In genomic region chr4:107069049-107069448, GRCh38 we compare ENCODE assay signal across 12 cellular contexts. TPM values are rescaled to one million over a fixed set of nuclear protein-coding genes. Genes with fewer than 3 reads are reported as not detected.
A peak's percentile ranks its signal among the peaks of the same experiment; 100 is the strongest.
DNase-seq lines count a peak whose midpoint lies in the region; ATAC-seq, FAIRE-seq and TF ChIP-seq lines count a peak whose summit lies in the region.
"Had no signal": no experiment of that assay in that cellular context is flagged by ENCODE, and none has a peak within 500 bp of the region (broad histone marks: within the 10 kb centered on the region; RNA-seq: fewer than 3 reads in every experiment).

No MANE protein-coding gene starts in this region.

- in situ Hi-C loops in IMR-90 (cut with MboI; ENCODE audit: low sequenced_read_pairs): no loop called here
- in situ Hi-C loops in GM12878 (cut with MboI): no loop called here

- H3K4me1 ChIP-seq in IMR-90 (ENCODE audit: control insufficient read depth, insufficient read depth, low read length) (no peaks in the 10 kb centered on the region), GM12878 (ENCODE audit: control insufficient read depth, insufficient read depth, low read length) (no peaks in the 10 kb centered on the region), smooth muscle cell (ENCODE audit: low read depth) (no peaks in the 10 kb centered on the region), adrenal gland (replicated peaks in 1 of 2) (no peaks in the 10 kb centered on the region)
- H3K4me1 ChIP-seq: left lung had no signal

- H3K9ac ChIP-seq in IMR-90 (ENCODE audit: low read depth, low read length) (no peak overlapping the region), GM12878 (ENCODE audit: control insufficient read depth, insufficient read depth, low read length) (no peak overlapping the region), smooth muscle cell (ENCODE audit: low read depth) (no peak overlapping the region)

- peak; percentile 76 for ATAC-seq in GM19324 (IDR thresholded peaks at IDR 0.05; ENCODE audit: low FRiP score, unreplicated experiment)
- no peak for ATAC-seq in IMR-90 (ENCODE audit: low read depth)
- ATAC-seq in GM12878: peak; percentile 81
- no peak for ATAC-seq in GM19452 (IDR thresholded peaks at IDR 0.05; ENCODE audit: unreplicated experiment)
- ATAC-seq: left lung had no signal

- no peak overlapping the region for H3K56ac ChIP-seq in IMR-90 (ENCODE audit: extremely low read depth, insufficient read depth, low read length)

- CTCF ChIA-PET in IMR-90 (lab: Yijun Ruan, JAX) (no interaction called here), GM12878 (lab: Yijun Ruan, JAX) (no interaction called here)

- H2BK15ac ChIP-seq in IMR-90 (ENCODE audit: low read depth, low read length): no peak overlapping the region

- H4K91ac ChIP-seq in IMR-90 (ENCODE audit: insufficient read depth, low read depth, low read length): no peak overlapping the region

- H3K79me2 ChIP-seq in GM12878 (ENCODE audit: control insufficient read depth, insufficient read depth, low read length): no peaks in the 10 kb centered on the region
- no peaks in the 10 kb centered on the region for H3K79me2 ChIP-seq in smooth muscle cell (ENCODE audit: low read depth)

- BruUV-seq in IMR-90 (replicated peaks; lab: Mats Ljungman, UMichigan) (no TSS peak), GM12878 (replicated peaks; lab: Mats Ljungman, UMichigan) (no TSS peak)

- H3K9me3 ChIP-seq in IMR-90 (ENCODE audit: control insufficient read depth, insufficient read depth, low read length): no peaks in the 10 kb centered on the region
- no peaks in the 10 kb centered on the region for H3K9me3 ChIP-seq in GM12878 (replicated peaks; ENCODE audit: control insufficient read depth, insufficient read depth, low read length)
- H3K9me3 ChIP-seq in smooth muscle cell (replicated peaks; ENCODE audit: low read depth): no peaks in the 10 kb centered on the region
- no peaks in the 10 kb centered on the region for H3K9me3 ChIP-seq in adrenal gland (replicated peaks in 1 of 3)
- H3K9me3 ChIP-seq: thoracic aorta had no signal

- H2AK5ac ChIP-seq in IMR-90 (ENCODE audit: low read depth, low read length): no peak overlapping the region

- RAD21 ChIA-PET in GM12878 (lab: Charles Lee; ENCODE audit: unreplicated experiment): no interaction called here

- no peak for TF ChIP-seq POLR2A in IMR-90 (IDR thresholded peaks at IDR 0.05; ENCODE audit: low read depth, low read length)
- TF ChIP-seq POLR2A in GM12878 (IDR thresholded peaks at IDR 0.05; ENCODE audit: low read depth, low read length): no peak
- TF ChIP-seq POLR2A in adrenal gland (IDR thresholded peaks at IDR 0.05): no peak

- no peak overlapping the region for H2AFZ ChIP-seq in IMR-90 (replicated peaks; ENCODE audit: low read length, poor library complexity)
- no peak overlapping the region for H2AFZ ChIP-seq in GM12878 (ENCODE audit: control insufficient read depth, low read depth, low read length)
- H2AFZ ChIP-seq in smooth muscle cell (ENCODE audit: low read depth): no peak overlapping the region

- SMC1A ChIA-PET in GM12878 (lab: Charles Lee; ENCODE audit: uncharacterized antibody, unreplicated experiment): no interaction called here

- no peak overlapping the region for H3K18ac ChIP-seq in IMR-90 (ENCODE audit: low read depth, low read length)

- TF ChIP-seq CTCF in IMR-90 (conservative IDR thresholded peaks at IDR 0.05; ENCODE audit: low read depth, low read length) (no peak), GM12878 (IDR thresholded peaks at IDR 0.05 in 2 of 3, conservative IDR thresholded peaks at IDR 0.05 in 1 of 3; ENCODE audit: control insufficient read depth in 2 of 3, extremely low read depth in 1 of 3, insufficient read depth in 1 of 3, low read depth in 3 of 3, low read length in 3 of 3) (no peak), smooth muscle cell (IDR thresholded peaks at IDR 0.05; ENCODE audit: borderline replicate concordance, insufficient read depth, poor library complexity, severe bottlenecking) (no peak), adrenal gland (IDR thresholded peaks at IDR 0.05) (no peak)

- H2BK5ac ChIP-seq in IMR-90 (ENCODE audit: low read depth, low read length, poor library complexity, severe bottlenecking): no peak overlapping the region

- intact Hi-C loops in IMR-90 (cut with micrococcal nuclease): no loop called here
- intact Hi-C loops in GM12878 (cut with micrococcal nuclease; ENCODE audit: unreplicated experiment): no loop called here
- intact Hi-C loops in adrenal gland (cut with DNase I): no loop called here

- POLR2A ChIA-PET in IMR-90 (lab: Charles Lee; ENCODE audit: unreplicated experiment): no interaction called here
- POLR2A ChIA-PET in GM12878 (lab: Charles Lee): interaction anchor here (0.6 kb wide), 1 partner anchor 8 kb away, joined by 3 read pairs; no protein-coding TSS in a partner anchor

- no peak overlapping the region for H2BK20ac ChIP-seq in IMR-90 (ENCODE audit: low read depth, low read length)

- H3K4me2 ChIP-seq in IMR-90 (ENCODE audit: low read depth, low read length): no peak overlapping the region
- no peak overlapping the region for H3K4me2 ChIP-seq in GM12878 (ENCODE audit: control insufficient read depth, insufficient read depth)
- H3K4me2 ChIP-seq in smooth muscle cell: peak overlapping the region; percentile 60

- H4K20me1 ChIP-seq in IMR-90 (ENCODE audit: insufficient read depth, low read length): no peaks in the 10 kb centered on the region
- no peaks in the 10 kb centered on the region for H4K20me1 ChIP-seq in GM12878 (ENCODE audit: control insufficient read depth, insufficient read depth)
- H4K20me1 ChIP-seq in smooth muscle cell (ENCODE audit: low read depth): no peaks in the 10 kb centered on the region

- no peaks in the 10 kb centered on the region for H3F3A ChIP-seq in smooth muscle cell (ENCODE audit: low read depth)

- H3K36me3 ChIP-seq in IMR-90 (ENCODE audit: control insufficient read depth, insufficient read depth, low read length) (no peaks in the 10 kb centered on the region), GM12878 (ENCODE audit: control insufficient read depth in 2 of 2, insufficient read depth in 2 of 2, low read length in 1 of 2) (no peaks in the 10 kb centered on the region), smooth muscle cell (ENCODE audit: low read depth) (no peaks in the 10 kb centered on the region), adrenal gland (replicated peaks in 1 of 2) (no peaks in the 10 kb centered on the region)
- H3K36me3 ChIP-seq: left lung, thoracic aorta had no signal

- no peak for TF ChIP-seq EP300 in GM12878 (IDR thresholded peaks at IDR 0.05; ENCODE audit: borderline replicate concordance in 1 of 2, control insufficient read depth in 1 of 2, low read depth in 2 of 2, low read length in 2 of 2)

- H3K4me3 ChIP-seq in IMR-90 (ENCODE audit: insufficient read depth, low read depth, low read length) (no peak overlapping the region), GM12878 (no peak overlapping the region), smooth muscle cell (no peak overlapping the region), adrenal gland (no peak overlapping the region)
- H3K4me3 ChIP-seq: left lung, thoracic aorta had no signal

- H3K27ac ChIP-seq in IMR-90 (ENCODE audit: insufficient read depth, low read length) (no peak overlapping the region), GM12878 (ENCODE audit: control insufficient read depth, insufficient read depth) (no peak overlapping the region), smooth muscle cell (ENCODE audit: low read depth) (peak overlapping the region; percentile 34), adrenal gland (no peak overlapping the region)
- H3K27ac ChIP-seq: left lung, thoracic aorta had no signal

- TF ChIP-seq RAD21 in IMR-90 (IDR thresholded peaks at IDR 0.05; ENCODE audit: low read length): no peak
- TF ChIP-seq RAD21 in GM12878 (IDR thresholded peaks at IDR 0.05; ENCODE audit: insufficient read depth, low read depth, low read length): no peak

- DNase-seq in IMR-90 (peak; percentile 7), GM12878 (ENCODE audit: low read depth, low spot score) (no peak), smooth muscle cell (lab: John Stamatoyannopoulos, UW; ENCODE audit: unreplicated experiment) (no peak), adrenal gland (no peak), NCI-H345 (lab: John Stamatoyannopoulos, UW) (no peak)
- DNase-seq: activated T-cell treated with anti-CD3 and anti-CD28 coated beads, Interleukin-2, amount 50 U/mL, for 24 hours; left lung; NCI-H1930 had no signal

- no peak overlapping the region for H2AK9ac ChIP-seq in IMR-90 (replicated peaks; ENCODE audit: low read depth, low read length, poor library complexity)

- no peak overlapping the region for H3K23ac ChIP-seq in IMR-90 (ENCODE audit: low read depth, low read length)

- WGBS in IMR-90 (ENCODE audit: extremely low coverage in 2 of 2, insufficient read length in 1 of 2), 2 experiments: 8% methylated on average over 2 of the region's 3 CpGs; no CpG with 5 or more reads in 1 of the 2 experiments
- WGBS in GM12878 (ENCODE audit: insufficient coverage, insufficient replicate concordance, low lambda C conversion rate, missing lambda C conversion rate): 12% methylated on average over 3 of the region's 3 CpGs
- 49% methylated on average over 3 of the region's 3 CpGs for WGBS in smooth muscle cell (ENCODE audit: low lambda C conversion rate)
- WGBS in adrenal gland, 4 donors: 51 to 68% (median 62%) methylated on average over 3 of the region's 3 CpGs

- no peaks in the 10 kb centered on the region for H3K9me1 ChIP-seq in IMR-90 (ENCODE audit: insufficient read depth, low read length)

- FAIRE-seq in GM12878 (lab: Jason Lieb, UNC): no peak
- FAIRE-seq: RCC 7860 had no signal

- H3K4ac ChIP-seq in IMR-90 (ENCODE audit: low read depth, low read length): no peak overlapping the region

- no peak overlapping the region for H2BK120ac ChIP-seq in IMR-90 (ENCODE audit: low read depth, low read length)

- dilution Hi-C loops in IMR-90 (cut with HindIII; ENCODE audit: low sequenced_read_pairs, unreplicated experiment): no loop called here

- no peak overlapping the region for H3K14ac ChIP-seq in IMR-90 (replicated peaks; ENCODE audit: low read depth, low read length)

- H4K8ac ChIP-seq in IMR-90 (ENCODE audit: low read depth in 2 of 2, low read length in 2 of 2): no peak overlapping the region

- H3K79me1 ChIP-seq in IMR-90 (ENCODE audit: low read depth in 1 of 2, low read length in 2 of 2): no peaks in the 10 kb centered on the region

- H3K27me3 ChIP-seq in IMR-90 (ENCODE audit: control insufficient read depth, insufficient read depth, low read length) (no peaks in the 10 kb centered on the region), GM12878 (replicated peaks in 1 of 2; ENCODE audit: control insufficient read depth in 2 of 2, insufficient read depth in 2 of 2, low read length in 1 of 2) (no peaks in the 10 kb centered on the region), smooth muscle cell (ENCODE audit: low read depth) (no peaks in the 10 kb centered on the region), adrenal gland (no peaks in the 10 kb centered on the region)
- H3K27me3 ChIP-seq: left lung had no signal

- no peak overlapping the region for H4K5ac ChIP-seq in IMR-90 (ENCODE audit: low read depth, low read length)

RNA-seq across cellular contexts. Expression of gene DKK2, which starts 32.9 kb away (rescaled TPM):
- total RNA-seq in IMR-90 (2012; rRNA removed): 0.72 and 0.83 TPM in 2 replicates
- polyA plus RNA-seq in IMR-90 (2012; rRNA removed): 0.17 and 0.39 TPM in 2 replicates
- polyA plus RNA-seq in IMR-90 (2012; cell fraction: cytosol; rRNA removed): 0.13 TPM in 1 of 2 replicates, not detected in the other
- 0.22 TPM in 1 of 2 replicates, not detected in the other for polyA plus RNA-seq in IMR-90 (2012; cell fraction: nucleus; rRNA removed; ENCODE audit: low replicate concordance)
- not detected in 2 replicates for total RNA-seq in GM12878 (2013; cell fraction: nucleolus; rRNA removed)
- total RNA-seq in GM12878 (2014; rRNA removed): not detected in 2 replicates
- not detected in 2 replicates for total RNA-seq in GM12878 (2014; rRNA removed; fragmentation: Illumina TruSeq; extraction: Trizol)
- not detected in 2 replicates for total RNA-seq in GM12878 (2021)
- not detected for polyA plus RNA-seq in GM12878 (2011; ENCODE audit: low read depth)
- polyA plus RNA-seq in GM12878 (2011; rRNA removed): not detected in 2 replicates
- not detected in 2 replicates for polyA plus RNA-seq in GM12878 (2011; cell fraction: cytosol; rRNA removed)
- polyA plus RNA-seq in GM12878 (2011; cell fraction: nucleus; rRNA removed): 0.12 TPM in 1 of 2 replicates, not detected in the other
- polyA plus RNA-seq in GM12878 (2012): not detected in 2 replicates
- polyA plus RNA-seq in GM12878 (2014; fragmentation: Illumina TruSeq; extraction: Trizol): not detected in 2 replicates
- not detected for polyA plus RNA-seq in GM12878 (2014; fragmentation: Nextera tagmentation; extraction: Ambion mirVana)
- polyA plus RNA-seq in GM12878 (2014; rRNA removed): not detected in 2 replicates
- not detected for polyA plus RNA-seq in GM12878 (2016; fragmentation: Nextera tagmentation; extraction: Ambion mirVana)
- polyA minus RNA-seq in GM12878 (2011; rRNA and poly(A)+ RNA removed): not detected in 2 replicates
- polyA minus RNA-seq in GM12878 (2011; cell fraction: cytosol; rRNA and poly(A)+ RNA removed): not detected in 2 replicates
- not detected in 2 replicates for polyA minus RNA-seq in GM12878 (2011; cell fraction: nucleus; rRNA and poly(A)+ RNA removed)
- total RNA-seq in smooth muscle cell: 555 and 597 TPM in 2 replicates
- 198 and 325 TPM in 2 replicates for polyA plus RNA-seq in smooth muscle cell
- 1 to 10 TPM in 2 of 8 donors, under 1 TPM in 6; 0.14 to 1.2 (median 0.56) TPM for total RNA-seq in adrenal gland
- polyA plus RNA-seq in adrenal gland: under 1 TPM; 0.24 to 0.94 (median 0.86) TPM

Comparison
In these comparisons a context has a peak if more than half of its experiments do, and no peak if none do; other contexts are left out.
1. ATAC-seq: peak in GM19324 (single experiment) and GM12878 (single experiment); none in IMR-90 (single experiment) and GM19452 (single experiment).
2. RNA of gene DKK2, which starts 32.9 kb away (total RNA-seq): 555 to 597 TPM in smooth muscle cell; 0.72 to 0.83 TPM in IMR-90, 0.14 to 1.2 TPM in adrenal gland and not detected in GM12878; every median in the first group is over 100 times any median in the second.